ENCODE assay signal across 21 cellular contexts in the genomic region with DNA sequence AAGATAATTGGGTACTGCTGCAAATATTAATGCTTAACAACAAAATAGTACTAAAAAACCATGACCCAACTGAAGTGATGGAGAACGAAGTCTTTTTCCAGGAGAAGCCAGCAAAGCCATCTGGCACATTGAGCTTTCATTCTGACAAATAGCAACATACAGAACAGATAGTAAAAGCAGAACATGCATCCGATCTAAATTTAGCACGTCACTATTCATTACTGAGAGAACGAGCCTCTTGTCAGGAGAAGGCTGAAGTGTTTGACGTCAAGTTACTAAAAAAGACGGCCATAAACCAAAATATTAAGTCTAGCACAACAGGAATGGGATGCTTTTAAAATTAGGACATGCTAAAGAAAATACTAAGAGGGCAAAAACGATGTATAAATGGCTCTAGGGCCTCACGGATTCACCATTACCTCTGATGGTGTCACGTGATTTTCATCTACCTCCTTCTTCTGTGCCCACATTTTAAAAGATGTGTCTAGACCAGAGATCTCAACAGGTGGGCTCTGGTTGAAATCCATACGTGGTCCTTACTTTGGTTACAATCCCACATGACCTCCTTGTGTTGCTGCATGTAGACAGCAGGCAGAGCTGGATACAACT. TPM values are rescaled to one million over a fixed set of nuclear protein-coding genes. Genes with fewer than 3 reads are reported as not detected.
DNase-seq lines count a peak whose midpoint lies in the region; ATAC-seq and TF ChIP-seq lines count a peak whose summit lies in the region.
"Had no signal": no experiment of that assay in that cellular context is flagged by ENCODE, and none has a peak within 500 bp of the region (broad histone marks: within the 10 kb centered on the region; RNA-seq: fewer than 3 reads in every experiment).

No MANE protein-coding gene starts in this region.

- H3K9me3 ChIP-seq in left ventricle myocardium inferior (replicated peaks) (peaks cover 8% of the 10 kb centered on the region), trophoblast cell (ENCODE audit: insufficient read depth, low read depth, low read length) (peaks cover 3% of the 10 kb centered on the region), ovary (no peaks in the 10 kb centered on the region)

- no peak overlapping the region for H3K23ac ChIP-seq in trophoblast cell (ENCODE audit: low read length)

- no peaks in the 10 kb centered on the region for H3K27me3 ChIP-seq in left ventricle myocardium inferior (ENCODE audit: low read depth)
- H3K27me3 ChIP-seq in trophoblast cell (ENCODE audit: insufficient read depth, low read length), result no peaks in the 10 kb centered on the region
- no peaks in the 10 kb centered on the region for H3K27me3 ChIP-seq in ovary
- H3K27me3 ChIP-seq: BLaER1 had no signal

- H3K36me3 Mint-ChIP-seq in HFFc6 (ENCODE audit: low read depth), result peaks cover 39% of the 10 kb centered on the region
- H3K36me3 Mint-ChIP-seq in immature natural killer cell, result peaks cover 7 to 20% (median 16%) of the 10 kb centered on the region in 3 donors
- H3K36me3 Mint-ChIP-seq: CD8-positive, alpha-beta memory T cell had no signal

- no peak overlapping the region for H3K14ac ChIP-seq in trophoblast cell (ENCODE audit: low read length)

- H2AK5ac ChIP-seq in trophoblast cell (ENCODE audit: low read length), result no peak overlapping the region

- H4K91ac ChIP-seq in trophoblast cell (ENCODE audit: low read depth, low read length), result no peak overlapping the region

- no peak overlapping the region for H2AFZ ChIP-seq in trophoblast cell (ENCODE audit: insufficient read depth, low read length, poor library complexity)

- no CpG with 5 or more reads among the region's 10 CpGs for WGBS in trophoblast cell (ENCODE audit: extremely low coverage, insufficient coverage, insufficient read length)
- WGBS in ovary, 3 donors, result 94 to 95% (median 94%) methylated on average over 10 of the region's 10 CpGs

- no peak overlapping the region for H2BK120ac ChIP-seq in trophoblast cell (ENCODE audit: insufficient read depth, low read length, poor library complexity)

- H3K4me3 ChIP-seq in left ventricle myocardium inferior (no peak overlapping the region), trophoblast cell (ENCODE audit: low read depth, low read length) (no peak overlapping the region), ovary (no peak overlapping the region)
- H3K4me3 ChIP-seq: BLaER1, GM12878 had no signal

- H2BK5ac ChIP-seq in trophoblast cell (ENCODE audit: low read depth, low read length, poor library complexity), result no peak overlapping the region

- H4K8ac ChIP-seq in trophoblast cell (ENCODE audit: low read depth, low read length), result no peak overlapping the region

- H3K79me1 ChIP-seq in trophoblast cell (ENCODE audit: low read length), result no peaks in the 10 kb centered on the region

- DNase-seq in left ventricle myocardium inferior, result no peak
- no peak for DNase-seq in left cardiac atrium
- no peak for DNase-seq in HFFc6
- no peak for DNase-seq in immature natural killer cell
- DNase-seq in trophoblast cell, result no peak
- no peak for DNase-seq in erythroblast (lab: John Stamatoyannopoulos, UW)
- DNase-seq in ovary, result no peak
- DNase-seq: CD4-positive, alpha-beta T cell; CD8-positive, alpha-beta memory T cell; DMS 273 treated with DMSO at 0.1 percent for 48 hours; DMS79; EL; GDM1; H7; HCEC 1CT had no signal

- H3K4me2 ChIP-seq in trophoblast cell (ENCODE audit: low read length), result no peak overlapping the region
- H3K4me2 ChIP-seq: BLaER1 had no signal

- TF ChIP-seq CTCF in left ventricle myocardium inferior (IDR thresholded peaks at IDR 0.05; ENCODE audit: borderline replicate concordance) (no peak), HFFc6 (IDR thresholded peaks at IDR 0.05) (no peak), ovary (IDR thresholded peaks at IDR 0.05) (no peak)

- H3K9ac ChIP-seq in trophoblast cell (ENCODE audit: low read length), result no peak overlapping the region
- H3K9ac ChIP-seq: BLaER1 had no signal

- ATAC-seq in left cardiac atrium (no peak), GM18502 (IDR thresholded peaks at IDR 0.05; ENCODE audit: poor library complexity, unreplicated experiment) (no peak)
- ATAC-seq: GM12878 had no signal

- peaks cover 38% of the 10 kb centered on the region for H3K36me3 ChIP-seq in left ventricle myocardium inferior
- H3K36me3 ChIP-seq in trophoblast cell (ENCODE audit: control insufficient read depth in 1 of 2, insufficient read depth in 2 of 2, low read length in 2 of 2), result peaks cover 31 to 48% of the 10 kb centered on the region in 2 experiments
- H3K36me3 ChIP-seq in ovary, result no peaks in the 10 kb centered on the region

- H4K12ac ChIP-seq in trophoblast cell (ENCODE audit: low read depth, low read length), result no peak overlapping the region

- H3K79me2 ChIP-seq in trophoblast cell (ENCODE audit: control insufficient read depth, insufficient read depth, low read length, poor library complexity), result peaks cover 14% of the 10 kb centered on the region

- TF ChIP-seq EP300 in ovary (IDR thresholded peaks at IDR 0.05), result no peak

- H3K18ac ChIP-seq in trophoblast cell (ENCODE audit: low read length), result no peak overlapping the region

- H3K27me3 Mint-ChIP-seq in HFFc6 (ENCODE audit: insufficient read depth), result no peaks in the 10 kb centered on the region
- peaks cover 0 to 3% (median 0%) of the 10 kb centered on the region in 3 donors for H3K27me3 Mint-ChIP-seq in immature natural killer cell (ENCODE audit: low read depth in 3 of 3)
- H3K27me3 Mint-ChIP-seq: CD4-positive, alpha-beta T cell had no signal

- peak overlapping the region; percentile 9; the same call in 1 of the 2 replicates for H3K27ac Mint-ChIP-seq in HFFc6
- H3K27ac Mint-ChIP-seq in immature natural killer cell, result peak overlapping the region; percentile 26 to 65 (median 42)
- H3K27ac Mint-ChIP-seq: B cell; CD4-positive, alpha-beta T cell; CD8-positive, alpha-beta memory T cell had no signal

- H3K4me3 Mint-ChIP-seq in HFFc6 (no peak overlapping the region), immature natural killer cell (no peak overlapping the region)
- H3K4me3 Mint-ChIP-seq: B cell; CD14-positive monocyte; CD4-positive, alpha-beta T cell; CD8-positive, alpha-beta memory T cell had no signal

- intact Hi-C loops in left ventricle myocardium inferior (cut with micrococcal nuclease), result no loop called here
- intact Hi-C loops in left cardiac atrium (cut with DNase I), result no loop called here
- intact Hi-C loops in ovary (cut with DNase I), result no loop called here

- no peak overlapping the region for H2BK12ac ChIP-seq in trophoblast cell (ENCODE audit: low read length)

- H3K4ac ChIP-seq in trophoblast cell (ENCODE audit: low read depth, low read length), result peak overlapping the region; percentile 29

- H3K4me1 Mint-ChIP-seq in HFFc6 (ENCODE audit: low read depth), result peaks cover 37% of the 10 kb centered on the region
- H3K4me1 Mint-ChIP-seq in immature natural killer cell, result peaks cover 90 to 95% of the 10 kb centered on the region in 2 donors
- H3K4me1 Mint-ChIP-seq: B cell; CD8-positive, alpha-beta memory T cell had no signal

- H3K27ac ChIP-seq in left ventricle myocardium inferior (replicated peaks), result peak overlapping the region; percentile 21
- no peak overlapping the region for H3K27ac ChIP-seq in trophoblast cell (ENCODE audit: low read depth, low read length)
- no peak overlapping the region for H3K27ac ChIP-seq in ovary
- H3K27ac ChIP-seq: 22Rv1, BLaER1 had no signal

- no peak for TF ChIP-seq POLR2A in erythroblast (IDR thresholded peaks at IDR 0.05; ENCODE audit: low read length)
- TF ChIP-seq POLR2A in ovary (IDR thresholded peaks at IDR 0.05), result no peak

- H3K9me3 Mint-ChIP-seq in HFFc6, result peaks cover 4% of the 10 kb centered on the region; the same call in 1 of the 2 replicates
- no peaks in the 10 kb centered on the region for H3K9me3 Mint-ChIP-seq in immature natural killer cell

- H3K4me1 ChIP-seq in left ventricle myocardium inferior (peaks cover 65% of the 10 kb centered on the region), trophoblast cell (ENCODE audit: control insufficient read depth in 1 of 2, insufficient read depth in 2 of 2, low read length in 2 of 2) (peaks cover 3% of the 10 kb centered on the region in 2 experiments), ovary (ENCODE audit: insufficient read depth) (peaks cover 15% of the 10 kb centered on the region)

RNA-seq across cellular contexts. Expression of gene CTBP2, which starts 52.3 kb away (rescaled TPM):
- total RNA-seq in left ventricle myocardium inferior (29.1 TPM), left cardiac atrium (10 to 100 TPM; 30.8 to 36.8 TPM), ovary (100 to 1,000 TPM in 1 of 7 donors, 10 to 100 TPM in 6; 37.8 to 107 (median 80.8) TPM)
- total RNA-seq in HFFc6 (2021; fragmentation: NEBNext Ultra II Directional; extraction: Animal tissue kit (Norgen Biotek cat#: 25700)), result 10 to 100 TPM; 70.6 to 86.9 (median 78.8) TPM
- polyA plus RNA-seq in immature natural killer cell (100 to 1,000 TPM in 2 of 3 donors, 10 to 100 TPM in 1; 89.8 to 154 (median 131) TPM), ovary (10 to 100 TPM; 25.3 to 63.7 TPM)
- polyA plus RNA-seq in trophoblast cell (2013), result 57.7 and 58.8 TPM in 2 replicates
